9 cellular contexts compared by ENCODE assay signal in the genomic region with DNA sequence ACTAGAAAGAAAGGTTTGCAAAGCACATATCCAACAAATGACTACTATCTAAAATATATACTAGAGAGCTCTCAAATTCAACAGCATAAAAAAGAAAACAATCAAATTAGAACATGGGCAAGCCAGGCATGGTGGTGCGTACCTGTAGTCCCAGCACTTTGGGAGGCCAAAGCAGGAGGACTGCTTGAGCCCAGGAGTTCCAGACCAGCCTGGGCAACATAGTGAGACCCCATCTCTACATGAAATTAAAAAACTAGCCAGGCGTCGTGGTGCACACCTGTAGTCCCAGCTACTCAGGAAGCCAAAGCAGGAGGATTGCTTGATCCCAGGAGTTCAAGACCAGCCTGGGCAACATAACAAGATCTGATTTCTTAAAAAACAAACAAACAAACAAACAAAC. TPM values are rescaled to one million over a fixed set of nuclear protein-coding genes. Genes with fewer than 3 reads are reported as not detected.
A peak's percentile ranks its signal among the peaks of the same experiment; 100 is the strongest.
DNase-seq lines count a peak whose midpoint lies in the region; ATAC-seq and TF ChIP-seq lines count a peak whose summit lies in the region.
"Not testable (repeated sequence)": the region's sequence is repeated elsewhere in the genome, so short reads cannot be mapped to it uniquely, and the experiment has no call there.
"Had no signal": no experiment of that assay in that cellular context is flagged by ENCODE, and none has a peak within 500 bp of the region (broad histone marks: within the 10 kb centered on the region; RNA-seq: fewer than 3 reads in every experiment).

No MANE protein-coding gene starts in this region.

- H3K4me1 Mint-ChIP-seq in CD14-positive monocyte = peaks cover 70% of the 10 kb centered on the region
- peaks cover 43% of the 10 kb centered on the region for H3K4me1 Mint-ChIP-seq in T-helper 17 cell
- peaks cover 51% of the 10 kb centered on the region for H3K4me1 Mint-ChIP-seq in activated CD8-positive, alpha-beta T cell treated with anti-CD3 and anti-CD28 coated beads, Interleukin-2, amount 10 ng/mL, durations not matched to agents 7 days and 5 days (ENCODE audit: low read depth)
- H3K4me1 Mint-ChIP-seq in activated naive CD8-positive, alpha-beta T cell (ENCODE audit: low read depth) = peaks cover 57% of the 10 kb centered on the region
- peaks cover 70% of the 10 kb centered on the region for H3K4me1 Mint-ChIP-seq in dendritic cell treated with granulocyte-macrophage colony-stimulating factor and Interleukin-4, amounts not matched to agents 40 ng/mL and 50 ng/mL, for 4 days (ENCODE audit: low read depth)
- peaks cover 40 to 68% (median 62%) of the 10 kb centered on the region in 7 donors for H3K4me1 Mint-ChIP-seq in naive thymus-derived CD4-positive, alpha-beta T cell
- H3K4me1 Mint-ChIP-seq in stimulated activated memory B cell treated with anti-CD40 and anti-IgM and Interleukin-4, amounts not matched to agents 10 μg/mL and 1 μg/mL and 100 μg/mL, for 72 hours = peaks cover 83% of the 10 kb centered on the region

- not testable (repeated sequence) for ATAC-seq in T-helper 17 cell; activated CD8-positive, alpha-beta T cell treated with anti-CD3 and anti-CD28 coated beads, Interleukin-2, amount 10 ng/mL, durations not matched to agents 7 days and 5 days; naive thymus-derived CD4-positive, alpha-beta T cell; stimulated activated memory B cell treated with anti-CD40 and anti-IgM and Interleukin-4, amounts not matched to agents 10 μg/mL and 1 μg/mL and 100 μg/mL, for 72 hours

- H3K9me3 Mint-ChIP-seq in CD14-positive monocyte; activated CD8-positive, alpha-beta T cell treated with anti-CD3 and anti-CD28 coated beads, Interleukin-2, amount 10 ng/mL, durations not matched to agents 7 days and 5 days (ENCODE audit: insufficient read depth); activated naive CD8-positive, alpha-beta T cell (ENCODE audit: low read depth); dendritic cell treated with granulocyte-macrophage colony-stimulating factor and Interleukin-4, amounts not matched to agents 40 ng/mL and 50 ng/mL, for 4 days; naive thymus-derived CD4-positive, alpha-beta T cell; stimulated activated memory B cell treated with anti-CD40 and anti-IgM and Interleukin-4, amounts not matched to agents 10 μg/mL and 1 μg/mL and 100 μg/mL, for 72 hours: not testable (repeated sequence)

- not testable (repeated sequence) for DNase-seq in CD14-positive monocyte (ENCODE audit: low spot score); T-helper 17 cell; activated CD8-positive, alpha-beta T cell treated with anti-CD3 and anti-CD28 coated beads, Interleukin-2, amount 10 ng/mL, durations not matched to agents 7 days and 5 days; naive thymus-derived CD4-positive, alpha-beta T cell

- not testable (repeated sequence) for H3K4me3 ChIP-seq in KMS-11 (IDR thresholded peaks at IDR 0.05; ENCODE audit: insufficient read depth, low read depth, low read length); naive thymus-derived CD4-positive, alpha-beta T cell (ENCODE audit: low read length)

- not testable (repeated sequence) for H3K36me3 ChIP-seq in KMS-11 (ENCODE audit: insufficient read depth); naive thymus-derived CD4-positive, alpha-beta T cell (ENCODE audit: control insufficient read depth in 2 of 3, insufficient read depth in 3 of 3, low read length in 3 of 3)

- H2AFZ ChIP-seq in KMS-11 (ENCODE audit: low read depth) = not testable (repeated sequence)

- H3K27ac Mint-ChIP-seq in CD14-positive monocyte = peak overlapping the region; percentile 92 to 99 (median 96)
- peak overlapping the region; percentile 27 for H3K27ac Mint-ChIP-seq in T-helper 17 cell
- peak overlapping the region; percentile 84 for H3K27ac Mint-ChIP-seq in activated CD8-positive, alpha-beta T cell treated with anti-CD3 and anti-CD28 coated beads, Interleukin-2, amount 10 ng/mL, durations not matched to agents 7 days and 5 days
- peak overlapping the region; percentile 72 for H3K27ac Mint-ChIP-seq in activated naive CD8-positive, alpha-beta T cell
- H3K27ac Mint-ChIP-seq in dendritic cell treated with granulocyte-macrophage colony-stimulating factor and Interleukin-4, amounts not matched to agents 40 ng/mL and 50 ng/mL, for 4 days = peak overlapping the region; percentile 84
- peak overlapping the region in 6 of 9 donors; percentile 59 to 81 (median 67) for H3K27ac Mint-ChIP-seq in naive thymus-derived CD4-positive, alpha-beta T cell
- H3K27ac Mint-ChIP-seq in stimulated activated memory B cell treated with anti-CD40 and anti-IgM and Interleukin-4, amounts not matched to agents 10 μg/mL and 1 μg/mL and 100 μg/mL, for 72 hours = peak overlapping the region; percentile 94

- CTCF ChIA-PET in activated CD8-positive, alpha-beta T cell treated with anti-CD3 and anti-CD28 coated beads, Interleukin-2, amount 10 ng/mL, durations not matched to agents 7 days and 5 days (lab: Charles Lee) = interaction anchor here (1.3 kb wide), 1 partner anchor 66 kb away, joined by 4 read pairs; no protein-coding TSS in a partner anchor
- CTCF ChIA-PET in naive thymus-derived CD4-positive, alpha-beta T cell (lab: Charles Lee) = interaction anchor here (0.7 kb wide), 1 partner anchor 407 kb away, joined by 3 read pairs; no protein-coding TSS in a partner anchor

- H3K27me3 ChIP-seq in KMS-11 (ENCODE audit: insufficient read depth, low read depth); naive thymus-derived CD4-positive, alpha-beta T cell (ENCODE audit: control insufficient read depth in 2 of 2, insufficient read depth in 2 of 2, low read length in 2 of 2): not testable (repeated sequence)

- not testable (repeated sequence) for TF ChIP-seq CTCF in CD14-positive monocyte (IDR thresholded peaks at IDR 0.05); KMS-11 (conservative IDR thresholded peaks at IDR 0.05; ENCODE audit: low read depth, low read length)

- H3K4me1 ChIP-seq in KMS-11 (ENCODE audit: low read depth, poor library complexity, severe bottlenecking) = peaks cover 53% of the 10 kb centered on the region
- peaks cover 8 to 30% of the 10 kb centered on the region in 2 donors for H3K4me1 ChIP-seq in naive thymus-derived CD4-positive, alpha-beta T cell (ENCODE audit: control insufficient read depth in 2 of 2, insufficient read depth in 2 of 2, low read length in 2 of 2)

- H3K4me2 ChIP-seq in KMS-11 = not testable (repeated sequence)

- peak overlapping the region; percentile 9; the same call in 1 of the 2 replicates for H3K27ac ChIP-seq in KMS-11
- H3K27ac ChIP-seq in naive thymus-derived CD4-positive, alpha-beta T cell (ENCODE audit: low read depth, low read length) = not testable (repeated sequence)

- POLR2A ChIA-PET in activated CD8-positive, alpha-beta T cell treated with anti-CD3 and anti-CD28 coated beads, Interleukin-2, amount 10 ng/mL, durations not matched to agents 7 days and 5 days (lab: Charles Lee) = interaction anchor here (0.5 to 0.7 kb wide), 2 partner anchors 25 to 437 kb away, joined by 3 read pairs; no protein-coding TSS in a partner anchor
- POLR2A ChIA-PET in naive thymus-derived CD4-positive, alpha-beta T cell (lab: Charles Lee) = interaction anchor here (0.5 to 0.7 kb wide), 2 partner anchors 57 to 264 kb away, joined by 3 to 4 read pairs; partner anchors contain the start of gene FAM32A

- H4K20me1 ChIP-seq in KMS-11 (ENCODE audit: insufficient read depth) = not testable (repeated sequence)

- H3K4me3 Mint-ChIP-seq in CD14-positive monocyte (peak overlapping the region; percentile 4 to 50), T-helper 17 cell (peak overlapping the region; percentile 73)
- H3K4me3 Mint-ChIP-seq in activated CD8-positive, alpha-beta T cell treated with anti-CD3 and anti-CD28 coated beads, Interleukin-2, amount 10 ng/mL, durations not matched to agents 7 days and 5 days; dendritic cell treated with granulocyte-macrophage colony-stimulating factor and Interleukin-4, amounts not matched to agents 40 ng/mL and 50 ng/mL, for 4 days: not testable (repeated sequence)
- H3K4me3 Mint-ChIP-seq in activated naive CD8-positive, alpha-beta T cell = peak overlapping the region; percentile 5
- H3K4me3 Mint-ChIP-seq in naive thymus-derived CD4-positive, alpha-beta T cell = peak overlapping the region in 6 of 10 donors; percentile 0 to 40 (median 25)
- H3K4me3 Mint-ChIP-seq in stimulated activated memory B cell treated with anti-CD40 and anti-IgM and Interleukin-4, amounts not matched to agents 10 μg/mL and 1 μg/mL and 100 μg/mL, for 72 hours = peak overlapping the region; percentile 63

- intact Hi-C loops in CD14-positive monocyte (cut with micrococcal nuclease) = loop anchor here in 1 of 2 donors (5.0 to 10.0 kb wide), 3 partner anchors 48 to 136 kb away; partner anchors contain the start of genes C19orf44 and CALR3
- intact Hi-C loops in dendritic cell treated with granulocyte-macrophage colony-stimulating factor and Interleukin-4, amounts not matched to agents 40 ng/mL and 50 ng/mL, for 4 days (cut with micrococcal nuclease) = loop anchor here (10.0 kb wide), 2 partner anchors 46 to 96 kb away; partner anchors contain the start of genes C19orf44, CALR3 and CHERP
- intact Hi-C loops in naive thymus-derived CD4-positive, alpha-beta T cell (cut with micrococcal nuclease) = loop anchor here in 1 of 2 donors (2.0 kb wide), 1 partner anchor 46 kb away; no protein-coding TSS in a partner anchor

- H3K9ac ChIP-seq in KMS-11 = not testable (repeated sequence)

- not testable (repeated sequence) for H3K27me3 Mint-ChIP-seq in CD14-positive monocyte (ENCODE audit: low read depth in 3 of 3); T-helper 17 cell; activated CD8-positive, alpha-beta T cell treated with anti-CD3 and anti-CD28 coated beads, Interleukin-2, amount 10 ng/mL, durations not matched to agents 7 days and 5 days (ENCODE audit: low read depth); activated naive CD8-positive, alpha-beta T cell; dendritic cell treated with granulocyte-macrophage colony-stimulating factor and Interleukin-4, amounts not matched to agents 40 ng/mL and 50 ng/mL, for 4 days; naive thymus-derived CD4-positive, alpha-beta T cell; stimulated activated memory B cell treated with anti-CD40 and anti-IgM and Interleukin-4, amounts not matched to agents 10 μg/mL and 1 μg/mL and 100 μg/mL, for 72 hours

- not testable (repeated sequence) for H3K36me3 Mint-ChIP-seq in CD14-positive monocyte; T-helper 17 cell (ENCODE audit: low read depth); activated naive CD8-positive, alpha-beta T cell; dendritic cell treated with granulocyte-macrophage colony-stimulating factor and Interleukin-4, amounts not matched to agents 40 ng/mL and 50 ng/mL, for 4 days (ENCODE audit: low read depth)
- H3K36me3 Mint-ChIP-seq in activated CD8-positive, alpha-beta T cell treated with anti-CD3 and anti-CD28 coated beads, Interleukin-2, amount 10 ng/mL, durations not matched to agents 7 days and 5 days (ENCODE audit: low read depth) = peaks cover 19% of the 10 kb centered on the region
- peaks cover 4 to 19% (median 13%) of the 10 kb centered on the region in 5 donors for H3K36me3 Mint-ChIP-seq in naive thymus-derived CD4-positive, alpha-beta T cell
- peaks cover 35% of the 10 kb centered on the region for H3K36me3 Mint-ChIP-seq in stimulated activated memory B cell treated with anti-CD40 and anti-IgM and Interleukin-4, amounts not matched to agents 10 μg/mL and 1 μg/mL and 100 μg/mL, for 72 hours

- not testable (repeated sequence) for H3K9me3 ChIP-seq in T-helper 17 cell (ENCODE audit: control insufficient read depth, low read length, poor library complexity, severe bottlenecking); naive thymus-derived CD4-positive, alpha-beta T cell (ENCODE audit: control insufficient read depth in 2 of 3, low read length in 3 of 3)

- H3K79me2 ChIP-seq in KMS-11 (ENCODE audit: insufficient read depth, low read depth) = peaks cover 72% of the 10 kb centered on the region

RNA-seq across cellular contexts. Expression of gene EPS15L1, which starts 22.9 kb away (rescaled TPM):
- polyA plus RNA-seq in CD14-positive monocyte = 1 to 10 TPM; 5.2 to 6.1 TPM
- 10 to 100 TPM; 42.7 to 44.1 TPM for total RNA-seq in T-helper 17 cell
- 10 to 100 TPM; 34.1 to 35.5 TPM for total RNA-seq in activated CD8-positive, alpha-beta T cell treated with anti-CD3 and anti-CD28 coated beads, Interleukin-2, amount 10 ng/mL, durations not matched to agents 7 days and 5 days
- 10 to 100 TPM; 40.8 to 60.1 (median 48.3) TPM for total RNA-seq in naive thymus-derived CD4-positive, alpha-beta T cell
- 10 to 100 TPM in 1 of 2 donors, 1 to 10 TPM in 1; 9.5 to 14.6 TPM for polyA plus RNA-seq in naive thymus-derived CD4-positive, alpha-beta T cell

RNA-seq across cellular contexts. Expression of gene CALR3, which starts 47.1 kb away (rescaled TPM):
- polyA plus RNA-seq in CD14-positive monocyte = not detected
- total RNA-seq in T-helper 17 cell = not detected
- total RNA-seq in activated CD8-positive, alpha-beta T cell treated with anti-CD3 and anti-CD28 coated beads, Interleukin-2, amount 10 ng/mL, durations not matched to agents 7 days and 5 days = not detected
- total RNA-seq in naive thymus-derived CD4-positive, alpha-beta T cell = not detected
- not detected for polyA plus RNA-seq in naive thymus-derived CD4-positive, alpha-beta T cell
- total RNA-seq: Daoy had no signal

RNA-seq across cellular contexts. Expression of gene C19orf44, which starts 47.3 kb away (rescaled TPM):
- polyA plus RNA-seq in CD14-positive monocyte = under 1 TPM in 1 of 2 donors, not detected in 1; 0.58 TPM
- 1 to 10 TPM; 1.3 to 2.1 TPM for total RNA-seq in T-helper 17 cell
- 1 to 10 TPM; 3.0 to 3.1 TPM for total RNA-seq in activated CD8-positive, alpha-beta T cell treated with anti-CD3 and anti-CD28 coated beads, Interleukin-2, amount 10 ng/mL, durations not matched to agents 7 days and 5 days
- 1 to 10 TPM; 1.5 to 6.0 (median 3.4) TPM for total RNA-seq in naive thymus-derived CD4-positive, alpha-beta T cell
- polyA plus RNA-seq in naive thymus-derived CD4-positive, alpha-beta T cell = 1 to 10 TPM; 1.3 to 2.1 TPM

Comparison
In these comparisons a context has a peak if more than half of its experiments do, and no peak if none do; other contexts are left out.
1. H3K27ac Mint-ChIP-seq: peak in every context shown above with its lines; median percentile 96 in CD14-positive monocyte; 94 in stimulated activated memory B cell treated with anti-CD40 and anti-IgM and Interleukin-4, amounts not matched to agents 10 μg/mL and 1 μg/mL and 100 μg/mL, for 72 hours; 84 in activated CD8-positive, alpha-beta T cell treated with anti-CD3 and anti-CD28 coated beads, Interleukin-2, amount 10 ng/mL, durations not matched to agents 7 days and 5 days; 84 in dendritic cell treated with granulocyte-macrophage colony-stimulating factor and Interleukin-4, amounts not matched to agents 40 ng/mL and 50 ng/mL, for 4 days; 72 in activated naive CD8-positive, alpha-beta T cell; 67 in naive thymus-derived CD4-positive, alpha-beta T cell; 27 in T-helper 17 cell.